Comparison of ENCODE assay signal across 25 cellular contexts in genomic region chr2:100018312-100018711, GRCh38.
"Had no signal": no experiment of that assay in that cellular context is flagged by ENCODE, and none has a peak within 500 bp of the region (broad histone marks: within the 10 kb centered on the region; RNA-seq: fewer than 3 reads in every experiment).

No MANE protein-coding gene starts in this region.

- H3K36me3 Mint-ChIP-seq: activated naive CD4-positive, alpha-beta T cell treated with anti-CD3 and anti-CD28 coated beads, Interleukin-2, amount 10 ng/mL, durations not matched to agents 7 days and 5 days; natural killer cell treated with Interleukin-12 subunit alpha and Interleukin-12 subunit beta and Interleukin-15 and Interleukin-18, amount 100 ng/mL, for 72 hours had no signal

- H3K27me3 ChIP-seq: esophagus muscularis mucosa, heart left ventricle, right lobe of liver, stomach, suprapubic skin, tibial nerve had no signal

- H3K27me3 Mint-ChIP-seq: activated B cell treated with CpG ODN at 0.5 μM for 24 hours; activated CD4-positive, alpha-beta T cell treated with anti-CD3 and anti-CD28 coated beads for 36 hours; activated naive CD4-positive, alpha-beta T cell treated with anti-CD3 and anti-CD28 coated beads, Interleukin-2, amount 10 ng/mL, durations not matched to agents 7 days and 5 days; activated naive CD8-positive, alpha-beta T cell treated with anti-CD3 and anti-CD28 coated beads, Interleukin-2, amount 50 U/mL, for 24 hours; stimulated activated memory B cell treated with anti-CD40 and anti-IgM and Interleukin-4, amounts not matched to agents 10 μg/mL and 1 μg/mL and 100 μg/mL, for 72 hours had no signal

- H3K4me3 Mint-ChIP-seq: activated B cell treated with CpG ODN at 0.5 μM for 24 hours; activated CD4-positive, alpha-beta memory T cell treated with anti-CD3 and anti-CD28 coated beads, Interleukin-2, amount 10 ng/mL, durations not matched to agents 7 days and 5 days; activated CD4-positive, alpha-beta T cell treated with anti-CD3 and anti-CD28 coated beads for 36 hours; activated naive CD4-positive, alpha-beta T cell treated with anti-CD3 and anti-CD28 coated beads, Interleukin-2, amount 10 ng/mL, durations not matched to agents 7 days and 5 days; activated naive CD8-positive, alpha-beta T cell treated with anti-CD3 and anti-CD28 coated beads, Interleukin-2, amount 50 U/mL, for 24 hours; activated T-cell treated with anti-CD3 and anti-CD28 coated beads, Interleukin-2, amount 50 U/mL, for 72 hours; effector memory CD8-positive, alpha-beta T cell; natural killer cell treated with Interleukin-12 subunit alpha and Interleukin-12 subunit beta and Interleukin-15 and Interleukin-18, amount 100 ng/mL, for 72 hours; stimulated activated memory B cell treated with anti-CD40 and anti-IgM and Interleukin-4, amounts not matched to agents 10 μg/mL and 1 μg/mL and 100 μg/mL, for 72 hours had no signal

- H3K36me3 ChIP-seq: esophagus muscularis mucosa, heart left ventricle, right lobe of liver, stomach, suprapubic skin, tibial nerve had no signal

- H3K9me3 ChIP-seq: esophagus muscularis mucosa, heart left ventricle, right lobe of liver, stomach, suprapubic skin, tibial nerve had no signal

- DNase-seq: activated B cell treated with CpG ODN at 0.5 μM for 24 hours; activated CD4-positive, alpha-beta memory T cell treated with anti-CD3 and anti-CD28 coated beads, Interleukin-2, amount 10 ng/mL, durations not matched to agents 7 days and 5 days; activated CD4-positive, alpha-beta T cell treated with anti-CD3 and anti-CD28 coated beads for 36 hours; activated effector memory CD4-positive, alpha-beta T cell treated with anti-CD3 and anti-CD28 coated beads, Interleukin-2, amount 50 U/mL, for 16 hours; activated naive CD4-positive, alpha-beta T cell treated with anti-CD3 and anti-CD28 coated beads, Interleukin-2, amount 10 ng/mL, durations not matched to agents 7 days and 5 days; activated naive CD8-positive, alpha-beta T cell treated with anti-CD3 and anti-CD28 coated beads, Interleukin-2, amount 50 U/mL, for 24 hours; activated T-cell treated with anti-CD3 and anti-CD28 coated beads, Interleukin-2, amount 50 U/mL, for 72 hours; anterior cingulate cortex; central memory CD4-positive, alpha-beta T cell; effector memory CD8-positive, alpha-beta T cell; heart left ventricle; left ventricle myocardium superior; mammary epithelial cell; midbrain; nucleus accumbens; right lobe of liver; stimulated activated CD4-positive, alpha-beta T cell treated with anti-CD3 and anti-CD28 coated beads, Interleukin-15, amount 100 ng/mL, for 24 hours; stomach; T-helper 9 cell had no signal

- H3K4me1 Mint-ChIP-seq: activated CD4-positive, alpha-beta memory T cell treated with anti-CD3 and anti-CD28 coated beads, Interleukin-2, amount 10 ng/mL, durations not matched to agents 7 days and 5 days; activated CD4-positive, alpha-beta T cell treated with anti-CD3 and anti-CD28 coated beads for 36 hours; activated naive CD4-positive, alpha-beta T cell treated with anti-CD3 and anti-CD28 coated beads, Interleukin-2, amount 10 ng/mL, durations not matched to agents 7 days and 5 days had no signal

- H3K4me3 ChIP-seq: esophagus muscularis mucosa, heart left ventricle, right lobe of liver, skin epidermis, stomach, suprapubic skin, tibial nerve had no signal

- ATAC-seq: activated CD4-positive, alpha-beta T cell treated with anti-CD3 and anti-CD28 coated beads for 36 hours; activated naive CD8-positive, alpha-beta T cell treated with anti-CD3 and anti-CD28 coated beads, Interleukin-2, amount 50 U/mL, for 24 hours; activated T-cell treated with anti-CD3 and anti-CD28 coated beads, Interleukin-2, amount 50 U/mL, for 72 hours; effector memory CD8-positive, alpha-beta T cell; heart left ventricle; left ventricle myocardium superior; natural killer cell treated with Interleukin-12 subunit alpha and Interleukin-12 subunit beta and Interleukin-15 and Interleukin-18, amount 100 ng/mL, for 72 hours; right lobe of liver; stimulated activated memory B cell treated with anti-CD40 and anti-IgM and Interleukin-4, amounts not matched to agents 10 μg/mL and 1 μg/mL and 100 μg/mL, for 72 hours had no signal

- H3K27ac ChIP-seq: heart left ventricle, right lobe of liver, skin epidermis, stomach, suprapubic skin, tibial nerve had no signal

- H3K9me3 Mint-ChIP-seq: activated B cell treated with CpG ODN at 0.5 μM for 24 hours; activated CD4-positive, alpha-beta memory T cell treated with anti-CD3 and anti-CD28 coated beads, Interleukin-2, amount 10 ng/mL, durations not matched to agents 7 days and 5 days; activated naive CD4-positive, alpha-beta T cell treated with anti-CD3 and anti-CD28 coated beads, Interleukin-2, amount 10 ng/mL, durations not matched to agents 7 days and 5 days; activated naive CD8-positive, alpha-beta T cell treated with anti-CD3 and anti-CD28 coated beads, Interleukin-2, amount 50 U/mL, for 24 hours; natural killer cell treated with Interleukin-12 subunit alpha and Interleukin-12 subunit beta and Interleukin-15 and Interleukin-18, amount 100 ng/mL, for 72 hours; stimulated activated memory B cell treated with anti-CD40 and anti-IgM and Interleukin-4, amounts not matched to agents 10 μg/mL and 1 μg/mL and 100 μg/mL, for 72 hours had no signal

- H3K4me1 ChIP-seq: suprapubic skin had no signal

- H3K27ac Mint-ChIP-seq: activated CD4-positive, alpha-beta memory T cell treated with anti-CD3 and anti-CD28 coated beads, Interleukin-2, amount 10 ng/mL, durations not matched to agents 7 days and 5 days; activated CD4-positive, alpha-beta T cell treated with anti-CD3 and anti-CD28 coated beads for 36 hours; activated naive CD4-positive, alpha-beta T cell treated with anti-CD3 and anti-CD28 coated beads, Interleukin-2, amount 10 ng/mL, durations not matched to agents 7 days and 5 days; activated naive CD8-positive, alpha-beta T cell treated with anti-CD3 and anti-CD28 coated beads, Interleukin-2, amount 50 U/mL, for 24 hours; activated T-cell treated with anti-CD3 and anti-CD28 coated beads, Interleukin-2, amount 50 U/mL, for 72 hours; effector memory CD8-positive, alpha-beta T cell; natural killer cell treated with Interleukin-12 subunit alpha and Interleukin-12 subunit beta and Interleukin-15 and Interleukin-18, amount 100 ng/mL, for 72 hours; stimulated activated memory B cell treated with anti-CD40 and anti-IgM and Interleukin-4, amounts not matched to agents 10 μg/mL and 1 μg/mL and 100 μg/mL, for 72 hours had no signal
